In the genomic region with DNA sequence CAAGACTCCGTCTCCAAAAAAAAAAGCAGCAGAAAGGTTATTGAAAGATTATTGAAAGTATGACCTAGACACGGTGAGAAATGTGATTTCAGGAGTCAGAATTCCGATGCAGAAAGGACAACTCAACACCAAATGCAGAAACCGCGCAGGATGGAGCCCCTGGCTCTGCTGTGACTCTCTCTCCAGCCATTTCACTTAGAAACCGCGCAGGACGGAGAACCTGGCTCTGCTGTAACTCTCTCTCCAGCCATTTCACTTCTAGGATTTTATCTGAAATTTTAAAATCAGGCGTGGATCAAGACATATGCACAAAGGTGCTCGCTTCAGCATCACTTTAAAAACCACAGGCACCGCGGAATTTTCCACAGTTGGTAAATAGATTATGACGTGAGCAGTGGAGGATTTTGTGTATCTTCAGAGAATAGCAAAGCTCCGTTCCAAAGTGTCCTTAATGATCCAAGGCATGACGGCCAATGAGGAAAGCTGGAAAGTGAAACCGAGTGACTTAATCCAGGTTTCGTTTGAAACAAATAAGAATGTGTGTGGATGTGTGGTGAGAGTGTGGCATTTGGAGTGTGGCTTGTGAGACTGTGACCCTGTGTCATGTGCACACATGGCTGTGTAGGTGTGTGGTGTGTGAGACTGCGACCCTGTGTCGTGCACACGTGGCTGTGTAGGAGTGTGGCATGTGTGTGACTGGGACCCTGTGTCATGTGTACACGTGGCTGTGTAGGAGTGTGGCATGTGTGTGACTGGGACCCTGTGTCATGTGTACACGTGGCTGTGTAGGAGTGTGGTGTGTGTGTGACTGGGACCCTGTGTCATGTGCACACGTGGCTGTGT, we compare ENCODE assay signal across 1 cellular context.
TF ChIP-seq lines count a peak whose summit lies in the region.

No MANE protein-coding gene starts in this region.

TF ChIP-seq in HepG2, 621 proteins besides CTCF, POLR2A, EP300 and RAD21 (continues in another document):
- TF ChIP-seq, protein P1, sequence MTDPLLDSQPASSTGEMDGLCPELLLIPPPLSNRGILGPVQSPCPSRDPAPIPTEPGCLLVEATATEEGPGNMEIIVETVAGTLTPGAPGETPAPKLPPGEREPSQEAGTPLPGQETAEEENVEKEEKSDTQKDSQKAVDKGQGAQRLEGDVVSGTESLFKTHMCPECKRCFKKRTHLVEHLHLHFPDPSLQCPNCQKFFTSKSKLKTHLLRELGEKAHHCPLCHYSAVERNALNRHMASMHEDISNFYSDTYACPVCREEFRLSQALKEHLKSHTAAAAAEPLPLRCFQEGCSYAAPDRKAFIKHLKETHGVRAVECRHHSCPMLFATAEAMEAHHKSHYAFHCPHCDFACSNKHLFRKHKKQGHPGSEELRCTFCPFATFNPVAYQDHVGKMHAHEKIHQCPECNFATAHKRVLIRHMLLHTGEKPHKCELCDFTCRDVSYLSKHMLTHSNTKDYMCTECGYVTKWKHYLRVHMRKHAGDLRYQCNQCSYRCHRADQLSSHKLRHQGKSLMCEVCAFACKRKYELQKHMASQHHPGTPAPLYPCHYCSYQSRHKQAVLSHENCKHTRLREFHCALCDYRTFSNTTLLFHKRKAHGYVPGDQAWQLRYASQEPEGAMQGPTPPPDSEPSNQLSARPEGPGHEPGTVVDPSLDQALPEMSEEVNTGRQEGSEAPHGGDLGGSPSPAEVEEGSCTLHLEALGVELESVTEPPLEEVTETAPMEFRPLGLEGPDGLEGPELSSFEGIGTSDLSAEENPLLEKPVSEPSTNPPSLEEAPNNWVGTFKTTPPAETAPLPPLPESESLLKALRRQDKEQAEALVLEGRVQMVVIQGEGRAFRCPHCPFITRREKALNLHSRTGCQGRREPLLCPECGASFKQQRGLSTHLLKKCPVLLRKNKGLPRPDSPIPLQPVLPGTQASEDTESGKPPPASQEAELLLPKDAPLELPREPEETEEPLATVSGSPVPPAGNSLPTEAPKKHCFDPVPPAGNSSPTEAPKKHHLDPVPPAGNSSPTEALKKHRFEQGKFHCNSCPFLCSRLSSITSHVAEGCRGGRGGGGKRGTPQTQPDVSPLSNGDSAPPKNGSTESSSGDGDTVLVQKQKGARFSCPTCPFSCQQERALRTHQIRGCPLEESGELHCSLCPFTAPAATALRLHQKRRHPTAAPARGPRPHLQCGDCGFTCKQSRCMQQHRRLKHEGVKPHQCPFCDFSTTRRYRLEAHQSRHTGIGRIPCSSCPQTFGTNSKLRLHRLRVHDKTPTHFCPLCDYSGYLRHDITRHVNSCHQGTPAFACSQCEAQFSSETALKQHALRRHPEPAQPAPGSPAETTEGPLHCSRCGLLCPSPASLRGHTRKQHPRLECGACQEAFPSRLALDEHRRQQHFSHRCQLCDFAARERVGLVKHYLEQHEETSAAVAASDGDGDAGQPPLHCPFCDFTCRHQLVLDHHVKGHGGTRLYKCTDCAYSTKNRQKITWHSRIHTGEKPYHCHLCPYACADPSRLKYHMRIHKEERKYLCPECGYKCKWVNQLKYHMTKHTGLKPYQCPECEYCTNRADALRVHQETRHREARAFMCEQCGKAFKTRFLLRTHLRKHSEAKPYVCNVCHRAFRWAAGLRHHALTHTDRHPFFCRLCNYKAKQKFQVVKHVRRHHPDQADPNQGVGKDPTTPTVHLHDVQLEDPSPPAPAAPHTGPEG (CRISPR knock-in tag; IDR thresholded peaks at IDR 0.05) = no peak
- TF ChIP-seq, protein P2, sequence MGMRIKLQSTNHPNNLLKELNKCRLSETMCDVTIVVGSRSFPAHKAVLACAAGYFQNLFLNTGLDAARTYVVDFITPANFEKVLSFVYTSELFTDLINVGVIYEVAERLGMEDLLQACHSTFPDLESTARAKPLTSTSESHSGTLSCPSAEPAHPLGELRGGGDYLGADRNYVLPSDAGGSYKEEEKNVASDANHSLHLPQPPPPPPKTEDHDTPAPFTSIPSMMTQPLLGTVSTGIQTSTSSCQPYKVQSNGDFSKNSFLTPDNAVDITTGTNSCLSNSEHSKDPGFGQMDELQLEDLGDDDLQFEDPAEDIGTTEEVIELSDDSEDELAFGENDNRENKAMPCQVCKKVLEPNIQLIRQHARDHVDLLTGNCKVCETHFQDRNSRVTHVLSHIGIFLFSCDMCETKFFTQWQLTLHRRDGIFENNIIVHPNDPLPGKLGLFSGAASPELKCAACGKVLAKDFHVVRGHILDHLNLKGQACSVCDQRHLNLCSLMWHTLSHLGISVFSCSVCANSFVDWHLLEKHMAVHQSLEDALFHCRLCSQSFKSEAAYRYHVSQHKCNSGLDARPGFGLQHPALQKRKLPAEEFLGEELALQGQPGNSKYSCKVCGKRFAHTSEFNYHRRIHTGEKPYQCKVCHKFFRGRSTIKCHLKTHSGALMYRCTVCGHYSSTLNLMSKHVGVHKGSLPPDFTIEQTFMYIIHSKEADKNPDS (CRISPR knock-in tag; IDR thresholded peaks at IDR 0.05) = no peak
- TF ChIP-seq HCFC1 (IDR thresholded peaks at IDR 0.05; ENCODE audit: low read depth, low read length) (no peak), NR2F1 (CRISPR knock-in tag; IDR thresholded peaks at IDR 0.05) (no peak), CREB1 (IDR thresholded peaks at IDR 0.05) (peak; percentile 73), CREB1 (CRISPR knock-in tag; IDR thresholded peaks at IDR 0.05) (no peak), SMC3 (IDR thresholded peaks at IDR 0.05; ENCODE audit: low read length) (no peak), HNRNPL (IDR thresholded peaks at IDR 0.05; ENCODE audit: low read depth, low read length) (no peak), MATR3 (CRISPR knock-in tag; IDR thresholded peaks at IDR 0.05) (no peak)
- TF ChIP-seq, protein P3, sequence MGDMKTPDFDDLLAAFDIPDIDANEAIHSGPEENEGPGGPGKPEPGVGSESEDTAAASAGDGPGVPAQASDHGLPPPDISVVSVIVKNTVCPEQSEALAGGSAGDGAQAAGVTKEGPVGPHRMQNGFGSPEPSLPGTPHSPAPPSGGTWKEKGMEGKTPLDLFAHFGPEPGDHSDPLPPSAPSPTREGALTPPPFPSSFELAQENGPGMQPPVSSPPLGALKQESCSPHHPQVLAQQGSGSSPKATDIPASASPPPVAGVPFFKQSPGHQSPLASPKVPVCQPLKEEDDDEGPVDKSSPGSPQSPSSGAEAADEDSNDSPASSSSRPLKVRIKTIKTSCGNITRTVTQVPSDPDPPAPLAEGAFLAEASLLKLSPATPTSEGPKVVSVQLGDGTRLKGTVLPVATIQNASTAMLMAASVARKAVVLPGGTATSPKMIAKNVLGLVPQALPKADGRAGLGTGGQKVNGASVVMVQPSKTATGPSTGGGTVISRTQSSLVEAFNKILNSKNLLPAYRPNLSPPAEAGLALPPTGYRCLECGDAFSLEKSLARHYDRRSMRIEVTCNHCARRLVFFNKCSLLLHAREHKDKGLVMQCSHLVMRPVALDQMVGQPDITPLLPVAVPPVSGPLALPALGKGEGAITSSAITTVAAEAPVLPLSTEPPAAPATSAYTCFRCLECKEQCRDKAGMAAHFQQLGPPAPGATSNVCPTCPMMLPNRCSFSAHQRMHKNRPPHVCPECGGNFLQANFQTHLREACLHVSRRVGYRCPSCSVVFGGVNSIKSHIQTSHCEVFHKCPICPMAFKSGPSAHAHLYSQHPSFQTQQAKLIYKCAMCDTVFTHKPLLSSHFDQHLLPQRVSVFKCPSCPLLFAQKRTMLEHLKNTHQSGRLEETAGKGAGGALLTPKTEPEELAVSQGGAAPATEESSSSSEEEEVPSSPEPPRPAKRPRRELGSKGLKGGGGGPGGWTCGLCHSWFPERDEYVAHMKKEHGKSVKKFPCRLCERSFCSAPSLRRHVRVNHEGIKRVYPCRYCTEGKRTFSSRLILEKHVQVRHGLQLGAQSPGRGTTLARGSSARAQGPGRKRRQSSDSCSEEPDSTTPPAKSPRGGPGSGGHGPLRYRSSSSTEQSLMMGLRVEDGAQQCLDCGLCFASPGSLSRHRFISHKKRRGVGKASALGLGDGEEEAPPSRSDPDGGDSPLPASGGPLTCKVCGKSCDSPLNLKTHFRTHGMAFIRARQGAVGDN (CRISPR knock-in tag; IDR thresholded peaks at IDR 0.05) = peak; percentile 27; the same call in 1 of the 2 replicates
- TF ChIP-seq, protein P4, sequence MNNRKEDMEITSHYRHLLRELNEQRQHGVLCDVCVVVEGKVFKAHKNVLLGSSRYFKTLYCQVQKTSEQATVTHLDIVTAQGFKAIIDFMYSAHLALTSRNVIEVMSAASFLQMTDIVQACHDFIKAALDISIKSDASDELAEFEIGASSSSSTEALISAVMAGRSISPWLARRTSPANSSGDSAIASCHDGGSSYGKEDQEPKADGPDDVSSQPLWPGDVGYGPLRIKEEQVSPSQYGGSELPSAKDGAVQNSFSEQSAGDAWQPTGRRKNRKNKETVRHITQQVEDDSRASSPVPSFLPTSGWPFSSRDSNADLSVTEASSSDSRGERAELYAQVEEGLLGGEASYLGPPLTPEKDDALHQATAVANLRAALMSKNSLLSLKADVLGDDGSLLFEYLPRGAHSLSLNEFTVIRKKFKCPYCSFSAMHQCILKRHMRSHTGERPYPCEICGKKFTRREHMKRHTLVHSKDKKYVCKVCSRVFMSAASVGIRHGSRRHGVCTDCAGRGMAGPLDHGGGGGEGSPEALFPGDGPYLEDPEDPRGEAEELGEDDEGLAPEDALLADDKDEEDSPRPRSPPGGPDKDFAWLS (CRISPR knock-in tag; IDR thresholded peaks at IDR 0.05; ENCODE audit: borderline replicate concordance) = no peak
- TF ChIP-seq, protein P5, sequence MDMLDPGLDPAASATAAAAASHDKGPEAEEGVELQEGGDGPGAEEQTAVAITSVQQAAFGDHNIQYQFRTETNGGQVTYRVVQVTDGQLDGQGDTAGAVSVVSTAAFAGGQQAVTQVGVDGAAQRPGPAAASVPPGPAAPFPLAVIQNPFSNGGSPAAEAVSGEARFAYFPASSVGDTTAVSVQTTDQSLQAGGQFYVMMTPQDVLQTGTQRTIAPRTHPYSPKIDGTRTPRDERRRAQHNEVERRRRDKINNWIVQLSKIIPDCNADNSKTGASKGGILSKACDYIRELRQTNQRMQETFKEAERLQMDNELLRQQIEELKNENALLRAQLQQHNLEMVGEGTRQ (IDR thresholded peaks at IDR 0.05; ENCODE audit: low read depth, low read length) = 0 out of 2 replicates have a peak, but pooled peaks have one; percentile 1
- TF ChIP-seq, protein P5 (CRISPR knock-in tag; IDR thresholded peaks at IDR 0.05; ENCODE audit: borderline replicate concordance) = no peak
- TF ChIP-seq, protein P6, sequence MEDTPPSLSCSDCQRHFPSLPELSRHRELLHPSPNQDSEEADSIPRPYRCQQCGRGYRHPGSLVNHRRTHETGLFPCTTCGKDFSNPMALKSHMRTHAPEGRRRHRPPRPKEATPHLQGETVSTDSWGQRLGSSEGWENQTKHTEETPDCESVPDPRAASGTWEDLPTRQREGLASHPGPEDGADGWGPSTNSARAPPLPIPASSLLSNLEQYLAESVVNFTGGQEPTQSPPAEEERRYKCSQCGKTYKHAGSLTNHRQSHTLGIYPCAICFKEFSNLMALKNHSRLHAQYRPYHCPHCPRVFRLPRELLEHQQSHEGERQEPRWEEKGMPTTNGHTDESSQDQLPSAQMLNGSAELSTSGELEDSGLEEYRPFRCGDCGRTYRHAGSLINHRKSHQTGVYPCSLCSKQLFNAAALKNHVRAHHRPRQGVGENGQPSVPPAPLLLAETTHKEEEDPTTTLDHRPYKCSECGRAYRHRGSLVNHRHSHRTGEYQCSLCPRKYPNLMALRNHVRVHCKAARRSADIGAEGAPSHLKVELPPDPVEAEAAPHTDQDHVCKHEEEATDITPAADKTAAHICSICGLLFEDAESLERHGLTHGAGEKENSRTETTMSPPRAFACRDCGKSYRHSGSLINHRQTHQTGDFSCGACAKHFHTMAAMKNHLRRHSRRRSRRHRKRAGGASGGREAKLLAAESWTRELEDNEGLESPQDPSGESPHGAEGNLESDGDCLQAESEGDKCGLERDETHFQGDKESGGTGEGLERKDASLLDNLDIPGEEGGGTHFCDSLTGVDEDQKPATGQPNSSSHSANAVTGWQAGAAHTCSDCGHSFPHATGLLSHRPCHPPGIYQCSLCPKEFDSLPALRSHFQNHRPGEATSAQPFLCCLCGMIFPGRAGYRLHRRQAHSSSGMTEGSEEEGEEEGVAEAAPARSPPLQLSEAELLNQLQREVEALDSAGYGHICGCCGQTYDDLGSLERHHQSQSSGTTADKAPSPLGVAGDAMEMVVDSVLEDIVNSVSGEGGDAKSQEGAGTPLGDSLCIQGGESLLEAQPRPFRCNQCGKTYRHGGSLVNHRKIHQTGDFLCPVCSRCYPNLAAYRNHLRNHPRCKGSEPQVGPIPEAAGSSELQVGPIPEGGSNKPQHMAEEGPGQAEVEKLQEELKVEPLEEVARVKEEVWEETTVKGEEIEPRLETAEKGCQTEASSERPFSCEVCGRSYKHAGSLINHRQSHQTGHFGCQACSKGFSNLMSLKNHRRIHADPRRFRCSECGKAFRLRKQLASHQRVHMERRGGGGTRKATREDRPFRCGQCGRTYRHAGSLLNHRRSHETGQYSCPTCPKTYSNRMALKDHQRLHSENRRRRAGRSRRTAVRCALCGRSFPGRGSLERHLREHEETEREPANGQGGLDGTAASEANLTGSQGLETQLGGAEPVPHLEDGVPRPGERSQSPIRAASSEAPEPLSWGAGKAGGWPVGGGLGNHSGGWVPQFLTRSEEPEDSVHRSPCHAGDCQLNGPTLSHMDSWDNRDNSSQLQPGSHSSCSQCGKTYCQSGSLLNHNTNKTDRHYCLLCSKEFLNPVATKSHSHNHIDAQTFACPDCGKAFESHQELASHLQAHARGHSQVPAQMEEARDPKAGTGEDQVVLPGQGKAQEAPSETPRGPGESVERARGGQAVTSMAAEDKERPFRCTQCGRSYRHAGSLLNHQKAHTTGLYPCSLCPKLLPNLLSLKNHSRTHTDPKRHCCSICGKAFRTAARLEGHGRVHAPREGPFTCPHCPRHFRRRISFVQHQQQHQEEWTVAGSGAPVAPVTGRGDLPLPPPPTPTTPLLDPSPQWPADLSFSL (CRISPR knock-in tag; IDR thresholded peaks at IDR 0.05) = peak; percentile 89
- TF ChIP-seq, protein P7, sequence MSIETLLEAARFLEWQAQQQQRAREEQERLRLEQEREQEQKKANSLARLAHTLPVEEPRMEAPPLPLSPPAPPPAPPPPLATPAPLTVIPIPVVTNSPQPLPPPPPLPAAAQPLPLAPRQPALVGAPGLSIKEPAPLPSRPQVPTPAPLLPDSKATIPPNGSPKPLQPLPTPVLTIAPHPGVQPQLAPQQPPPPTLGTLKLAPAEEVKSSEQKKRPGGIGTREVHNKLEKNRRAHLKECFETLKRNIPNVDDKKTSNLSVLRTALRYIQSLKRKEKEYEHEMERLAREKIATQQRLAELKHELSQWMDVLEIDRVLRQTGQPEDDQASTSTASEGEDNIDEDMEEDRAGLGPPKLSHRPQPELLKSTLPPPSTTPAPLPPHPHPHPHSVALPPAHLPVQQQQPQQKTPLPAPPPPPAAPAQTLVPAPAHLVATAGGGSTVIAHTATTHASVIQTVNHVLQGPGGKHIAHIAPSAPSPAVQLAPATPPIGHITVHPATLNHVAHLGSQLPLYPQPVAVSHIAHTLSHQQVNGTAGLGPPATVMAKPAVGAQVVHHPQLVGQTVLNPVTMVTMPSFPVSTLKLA (IDR thresholded peaks at IDR 0.05) = peak; percentile 83
- TF ChIP-seq, protein P8, sequence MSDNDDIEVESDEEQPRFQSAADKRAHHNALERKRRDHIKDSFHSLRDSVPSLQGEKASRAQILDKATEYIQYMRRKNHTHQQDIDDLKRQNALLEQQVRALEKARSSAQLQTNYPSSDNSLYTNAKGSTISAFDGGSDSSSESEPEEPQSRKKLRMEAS (IDR thresholded peaks at IDR 0.05) = peak; percentile 63
- TF ChIP-seq, protein P9, sequence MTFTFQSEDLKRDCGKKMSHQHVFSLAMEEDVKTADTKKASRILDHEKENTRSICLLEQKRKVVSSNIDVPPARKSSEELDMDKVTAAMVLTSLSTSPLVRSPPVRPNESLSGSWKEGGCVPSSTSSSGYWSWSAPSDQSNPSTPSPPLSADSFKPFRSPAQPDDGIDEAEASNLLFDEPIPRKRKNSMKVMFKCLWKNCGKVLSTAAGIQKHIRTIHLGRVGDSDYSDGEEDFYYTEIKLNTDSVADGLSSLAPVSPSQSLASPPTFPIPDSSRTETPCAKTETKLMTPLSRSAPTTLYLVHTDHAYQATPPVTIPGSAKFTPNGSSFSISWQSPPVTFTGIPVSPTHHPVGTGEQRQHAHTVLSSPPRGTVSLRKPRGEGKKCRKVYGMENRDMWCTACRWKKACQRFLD (CRISPR knock-in tag; IDR thresholded peaks at IDR 0.05; ENCODE audit: borderline replicate concordance) = no peak
